Comparison of ENCODE assay signal across 17 cellular contexts in genomic region chr2:10549196-10549595, GRCh38.
A peak's percentile ranks its signal among the peaks of the same experiment; 100 is the strongest.
DNase-seq lines count a peak whose midpoint lies in the region; ATAC-seq, FAIRE-seq and TF ChIP-seq lines count a peak whose summit lies in the region.
"Had no signal": no experiment of that assay in that cellular context is flagged by ENCODE, and none has a peak within 500 bp of the region (broad histone marks: within the 10 kb centered on the region; RNA-seq: fewer than 3 reads in every experiment).

No MANE protein-coding gene starts in this region.

- no peak overlapping the region for H2BK15ac ChIP-seq in H1 (ENCODE audit: low read length)
- peak overlapping the region; percentile 7 for H2BK15ac ChIP-seq in neuronal stem cell (ENCODE audit: low read length)

- H3K9me3 ChIP-seq in HepG2 (ENCODE audit: low read length) (no peaks in the 10 kb centered on the region), right lobe of liver (no peaks in the 10 kb centered on the region), H1 (ENCODE audit: insufficient read depth in 2 of 2, low read depth in 1 of 2, low read length in 1 of 2) (peaks cover 0 to under 1% of the 10 kb centered on the region in 2 experiments; a peak in 1 of 4 replicates), neuronal stem cell (replicated peaks in 1 of 2; ENCODE audit: control insufficient read depth in 2 of 2, insufficient read depth in 1 of 2, low read depth in 1 of 2, low read length in 2 of 2) (peaks cover 2 to 3% of the 10 kb centered on the region in 2 donors)

- POLR2A ChIA-PET in HepG2 (lab: Yijun Ruan, JAX) (no interaction called here), H1 (lab: Charles Lee; ENCODE audit: partially characterized antibody) (no interaction called here)

- H3K27me3 ChIP-seq in HepG2 (ENCODE audit: control insufficient read depth in 1 of 2, insufficient read depth in 2 of 2, low read length in 2 of 2) (peaks cover 13 to 61% of the 10 kb centered on the region in 2 experiments; a peak in 4 of 5 replicates), right lobe of liver (no peaks in the 10 kb centered on the region), H1 (replicated peaks in 1 of 4; ENCODE audit: control insufficient read depth in 3 of 4, extremely low read depth in 1 of 4, insufficient read depth in 3 of 4, low read length in 3 of 4) (peaks cover 0 to 3% (median 0%) of the 10 kb centered on the region in 4 experiments; a peak in 3 of 7 replicates), neuronal stem cell (ENCODE audit: control insufficient read depth in 3 of 3, insufficient read depth in 3 of 3, low read depth in 1 of 3, low read length in 3 of 3) (peaks cover 0 to 3% (median 0%) of the 10 kb centered on the region in 3 experiments)

- WGBS in HepG2 (ENCODE audit: low lambda C conversion rate) = 45% methylated on average over 7 of the region's 10 CpGs
- WGBS in right lobe of liver (ENCODE audit: insufficient coverage, low coverage, low lambda C conversion rate, missing lambda C conversion rate) = 70% methylated on average over 9 of the region's 10 CpGs
- WGBS in H1 (ENCODE audit: extremely low coverage in 1 of 2, insufficient coverage in 1 of 2, insufficient read length in 1 of 2, insufficient replicate concordance in 2 of 2, low coverage in 1 of 2, low lambda C conversion rate in 2 of 2, missing lambda C conversion rate in 1 of 2), 2 experiments = 91% methylated on average over 10 of the region's 10 CpGs; no CpG with 5 or more reads in 1 of the 2 experiments
- WGBS in neuronal stem cell (ENCODE audit: extremely low coverage in 2 of 2, insufficient read length in 2 of 2, insufficient replicate concordance in 1 of 2), 2 donors = no CpG with 5 or more reads among the region's 10 CpGs

- no peak overlapping the region for H2BK5ac ChIP-seq in H1 (ENCODE audit: low read depth, low read length)
- peak overlapping the region; percentile 8 for H2BK5ac ChIP-seq in neuronal stem cell (ENCODE audit: low read length)

- H3K18ac ChIP-seq in H1 (ENCODE audit: extremely low read depth, low read length) (no peak overlapping the region; the same call in 1 of the 2 replicates), neuronal stem cell (ENCODE audit: low read length) (peak overlapping the region; percentile 33)

- H2BK20ac ChIP-seq in H1 (ENCODE audit: low read length) = no peak overlapping the region

- ATAC-seq in HepG2 (peak; percentile 12; the same call in 2 of the 3 replicates), right lobe of liver (no peak), GM21786 (IDR thresholded peaks at IDR 0.05; ENCODE audit: unreplicated experiment) (no peak)

- H3K4ac ChIP-seq in H1 (replicated peaks; ENCODE audit: insufficient read length, low read depth, low read length) (no peak overlapping the region), neuronal stem cell (ENCODE audit: low read length) (no peak overlapping the region)

- intact Hi-C loops in HepG2 (cut with micrococcal nuclease; ENCODE audit: unreplicated experiment) (no loop called here), right lobe of liver (cut with DNase I) (no loop called here)

- TF ChIP-seq EP300 in HepG2 (IDR thresholded peaks at IDR 0.05; ENCODE audit: low read depth in 2 of 2, low read length in 2 of 2) (no peak), HepG2 (CRISPR knock-in tag; IDR thresholded peaks at IDR 0.05; ENCODE audit: borderline replicate concordance) (no peak), H1 (IDR thresholded peaks at IDR 0.05; ENCODE audit: borderline replicate concordance in 1 of 2, low read depth in 2 of 2, low read length in 2 of 2) (no peak)

- H2BK12ac ChIP-seq in H1 (ENCODE audit: low read depth, low read length) (no peak overlapping the region), neuronal stem cell (ENCODE audit: low read length) (no peak overlapping the region)

- in situ Hi-C loops in HepG2 (cut with HindIII; ENCODE audit: extremely low pct_ligation_motif_present, low pct_unique_long_range_greater_than_20kb) = no loop called here

- CTCF ChIA-PET in HepG2 (lab: Yijun Ruan, JAX; ENCODE audit: low intra/inter-chr PET ratio, low total read pairs) (no interaction called here), H1 (lab: Charles Lee; ENCODE audit: partially characterized antibody) (no interaction called here)

- no peak overlapping the region for H4K5ac ChIP-seq in H1 (ENCODE audit: insufficient read length, low read depth, low read length)

- H2BK120ac ChIP-seq in H1 (replicated peaks; ENCODE audit: low read depth, low read length) (no peak overlapping the region), neuronal stem cell (ENCODE audit: low read depth, low read length) (no peak overlapping the region)

- DNase-seq in HepG2 (ENCODE audit: low spot score) = no peak
- DNase-seq in right lobe of liver = no peak
- no peak for DNase-seq in H1 (ENCODE audit: low read depth in 1 of 2, low spot score in 2 of 2)
- DNase-seq in neuronal stem cell (ENCODE audit: low spot score) = no peak
- no peak for DNase-seq in NCI-H2081 treated with DMSO at 0.1 percent for 48 hours (lab: John Stamatoyannopoulos, UW)
- no peak for DNase-seq in T-helper 2 cell
- no peak for DNase-seq in activated naive CD4-positive, alpha-beta T cell treated with anti-CD3 and anti-CD28 coated beads, Interleukin-2, amount 50 U/mL, for 16 hours
- DNase-seq: 8988T, DMS79 treated with DMSO at 0.1 percent for 48 hours, MM.1S, NCI-H1092, NCI-H146, NCI-H2029 treated with DMSO at 0.1 percent for 48 hours, NCI-H774, SHP77 had no signal

- H2AK5ac ChIP-seq in H1 (ENCODE audit: low read depth, low read length) = no peak overlapping the region
- H2AK5ac ChIP-seq in neuronal stem cell (ENCODE audit: low read depth, low read length) = peak overlapping the region; percentile 73

- no peak for TF ChIP-seq POLR2A in HepG2 (IDR thresholded peaks at IDR 0.05; ENCODE audit: insufficient read depth in 1 of 2, low read depth in 2 of 2, low read length in 2 of 2)
- no peak for TF ChIP-seq POLR2A in right lobe of liver (IDR thresholded peaks at IDR 0.05)
- no peak for TF ChIP-seq POLR2A in H1 (IDR thresholded peaks at IDR 0.05; ENCODE audit: control extremely low read depth in 1 of 2, low read depth in 2 of 2, low read length in 2 of 2)

- H3K4me1 ChIP-seq in HepG2 (ENCODE audit: insufficient read depth, low read length) (peaks cover 6% of the 10 kb centered on the region), right lobe of liver (no peaks in the 10 kb centered on the region), H1 (replicated peaks in 1 of 4; ENCODE audit: control insufficient read depth in 3 of 4, insufficient read depth in 4 of 4, low read length in 3 of 4) (peaks cover 6 to 13% (median 10%) of the 10 kb centered on the region in 4 experiments; a peak in 6 of 7 replicates), neuronal stem cell (ENCODE audit: control insufficient read depth in 2 of 2, insufficient read depth in 1 of 2, low read depth in 1 of 2, low read length in 2 of 2) (peaks cover 13 to 23% of the 10 kb centered on the region in 2 donors)

- H3K9ac ChIP-seq in HepG2 (ENCODE audit: insufficient read depth, low read depth, low read length) = no peak overlapping the region
- no peak overlapping the region for H3K9ac ChIP-seq in H1 (replicated peaks in 1 of 4; ENCODE audit: extremely low read depth in 1 of 4, low read depth in 3 of 4, low read length in 3 of 4)
- no peak overlapping the region for H3K9ac ChIP-seq in neuronal stem cell (ENCODE audit: low read depth, low read length, poor library complexity)

- H2AFZ ChIP-seq in HepG2 (ENCODE audit: low read length) = no peak overlapping the region
- H2AFZ ChIP-seq in H1 (ENCODE audit: low read length) = no peak overlapping the region
- no peak overlapping the region for H2AFZ ChIP-seq in neuronal stem cell (ENCODE audit: low read length)

- no peaks in the 10 kb centered on the region for H4K20me1 ChIP-seq in HepG2 (ENCODE audit: insufficient read depth, low read length)
- no peaks in the 10 kb centered on the region for H4K20me1 ChIP-seq in H1 (replicated peaks in 1 of 2; ENCODE audit: control insufficient read depth in 1 of 2, insufficient read depth in 2 of 2, low read length in 2 of 2)

- H3K4me3 ChIP-seq in HepG2 (replicated peaks in 1 of 3; ENCODE audit: insufficient read depth in 1 of 3, low read depth in 2 of 3, low read length in 3 of 3) (no peak overlapping the region), right lobe of liver (no peak overlapping the region), H1 (ENCODE audit: extremely low read depth in 1 of 4, insufficient read depth in 2 of 4, low read depth in 3 of 4, low read length in 4 of 4) (no peak overlapping the region), neuronal stem cell (ENCODE audit: low read length in 2 of 2) (no peak overlapping the region)
- H3K4me3 ChIP-seq: SK-N-MC had no signal

- no peak for TF ChIP-seq CTCF in HepG2 (CRISPR knock-in tag; IDR thresholded peaks at IDR 0.05)
- no peak for TF ChIP-seq CTCF in right lobe of liver (IDR thresholded peaks at IDR 0.05)
- no peak for TF ChIP-seq CTCF in H1 (IDR thresholded peaks at IDR 0.05; ENCODE audit: control extremely low read depth in 1 of 3, insufficient read depth in 1 of 3, low read depth in 1 of 3, low read length in 3 of 3)

- H3K14ac ChIP-seq in H1 (ENCODE audit: insufficient read length) = no peak overlapping the region
- H3K14ac ChIP-seq in neuronal stem cell (ENCODE audit: low read length) = no peak overlapping the region

- FAIRE-seq in HepG2 (lab: Jason Lieb, UNC) (no peak), H1 (lab: Jason Lieb, UNC) (no peak)

- BruUV-seq in HepG2 (replicated peaks; lab: Mats Ljungman, UMichigan) = no TSS peak

- H3K56ac ChIP-seq in H1 (replicated peaks; ENCODE audit: insufficient read length, low read depth, low read length) = no peak overlapping the region

- no peak overlapping the region for H3K23ac ChIP-seq in H1 (ENCODE audit: insufficient read length)
- H3K23ac ChIP-seq in neuronal stem cell (ENCODE audit: low read depth, low read length, poor library complexity) = no peak overlapping the region

- H4K91ac ChIP-seq in H1 (replicated peaks; ENCODE audit: insufficient read length, low read length) (peak overlapping the region; percentile 56), neuronal stem cell (ENCODE audit: low read depth, low read length, poor library complexity) (no peak overlapping the region)

- H3K36me3 ChIP-seq in HepG2 (replicated peaks in 1 of 2; ENCODE audit: control insufficient read depth in 1 of 2, insufficient read depth in 2 of 2, low read length in 2 of 2) = no peaks in the 10 kb centered on the region
- no peaks in the 10 kb centered on the region for H3K36me3 ChIP-seq in right lobe of liver
- no peaks in the 10 kb centered on the region for H3K36me3 ChIP-seq in H1 (ENCODE audit: control insufficient read depth in 2 of 4, insufficient read depth in 4 of 4, low read length in 3 of 4)
- no peaks in the 10 kb centered on the region for H3K36me3 ChIP-seq in neuronal stem cell (replicated peaks in 1 of 2; ENCODE audit: control insufficient read depth in 2 of 2, insufficient read depth in 2 of 2, low read length in 2 of 2)

- no peaks in the 10 kb centered on the region for H3K79me1 ChIP-seq in H1 (ENCODE audit: low read depth, low read length)
- H3K79me1 ChIP-seq in neuronal stem cell (ENCODE audit: low read depth, low read length) = no peaks in the 10 kb centered on the region

- H3K23me2 ChIP-seq in H1 (ENCODE audit: low read depth, low read length) = no peaks in the 10 kb centered on the region; the same call in 1 of the 2 replicates

- TF ChIP-seq RAD21 in HepG2 (CRISPR knock-in tag; IDR thresholded peaks at IDR 0.05) = no peak
- TF ChIP-seq RAD21 in H1 (IDR thresholded peaks at IDR 0.05 in 1 of 2, conservative IDR thresholded peaks at IDR 0.05 in 1 of 2; ENCODE audit: low read depth in 2 of 2, low read length in 2 of 2) = no peak

- no peaks in the 10 kb centered on the region for H3K79me2 ChIP-seq in HepG2 (ENCODE audit: insufficient read depth, low read length)
- H3K79me2 ChIP-seq in H1 (ENCODE audit: control insufficient read depth in 1 of 2, insufficient read depth in 2 of 2, low read length in 2 of 2) = no peaks in the 10 kb centered on the region

- H3K27ac ChIP-seq in HepG2 (ENCODE audit: extremely low read length, insufficient read depth, low read length) (no peak overlapping the region), right lobe of liver (no peak overlapping the region), H1 (ENCODE audit: low read depth, low read length) (no peak overlapping the region), neuronal stem cell (replicated peaks; ENCODE audit: low read length) (no peak overlapping the region)
- H3K27ac ChIP-seq: SK-N-MC had no signal

- H4K8ac ChIP-seq in H1 (ENCODE audit: extremely low read depth, insufficient read depth, low read length) (no peak overlapping the region), neuronal stem cell (ENCODE audit: low read depth, low read length) (no peak overlapping the region)

- no peak overlapping the region for H3K4me2 ChIP-seq in HepG2 (ENCODE audit: low read depth, low read length)
- H3K4me2 ChIP-seq in H1 (ENCODE audit: insufficient read depth in 1 of 2, low read depth in 2 of 2, low read length in 2 of 2) = no peak overlapping the region
- H3K4me2 ChIP-seq in neuronal stem cell (ENCODE audit: insufficient read depth, low read length, poor library complexity, severe bottlenecking) = no peak overlapping the region
